ENCODE assay signal across 23 cellular contexts in the genomic region with DNA sequence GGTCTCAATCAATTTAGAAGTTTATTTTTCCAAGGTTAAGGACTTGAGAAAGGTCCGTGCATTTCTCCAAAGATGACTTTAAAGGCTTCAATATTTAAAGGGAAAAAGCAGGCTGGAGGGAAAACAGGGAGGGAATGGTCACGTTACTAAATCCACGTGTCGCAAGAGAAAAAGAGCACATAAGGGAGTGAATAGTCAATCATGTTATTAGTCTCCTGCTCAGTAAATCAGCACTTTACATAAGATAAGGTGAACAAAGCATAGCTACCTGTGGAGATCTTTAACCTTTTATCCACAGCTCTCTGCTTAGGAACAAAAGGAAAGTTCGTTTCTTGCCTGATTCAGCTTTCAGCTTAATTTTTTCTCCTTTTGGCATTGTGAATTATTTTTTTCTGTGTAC.
"Had no signal": no experiment of that assay in that cellular context is flagged by ENCODE, and none has a peak within 500 bp of the region (broad histone marks: within the 10 kb centered on the region; RNA-seq: fewer than 3 reads in every experiment).

No MANE protein-coding gene starts in this region.

- H3K27me3 Mint-ChIP-seq: T-cell had no signal

- H3K9me3 ChIP-seq: SK-N-SH had no signal

- H3K4me1 Mint-ChIP-seq: T-cell had no signal

- H3K9ac ChIP-seq: SK-N-SH had no signal

- H3K4me3 Mint-ChIP-seq: T-cell; T-helper 1 cell treated with Interleukin-12 subunit alpha and Interleukin-12 subunit beta and Interleukin-4 antibody, amounts not matched to agents 30 μg/mL and 1 μg/mL, for 36 hours had no signal

- H3K9me3 Mint-ChIP-seq: T-cell; T-helper 1 cell treated with Interleukin-12 subunit alpha and Interleukin-12 subunit beta and Interleukin-4 antibody, amounts not matched to agents 30 μg/mL and 1 μg/mL, for 36 hours had no signal

- H3K36me3 Mint-ChIP-seq: T-cell had no signal

- DNase-seq: KBM-7; MV-4-11; NCI-H1048; NCI-H1105; NCI-H1436 treated with DMSO at 0.1 percent for 48 hours; NCI-H187; NCI-H2029; NCI-H2081 treated with DMSO at 0.1 percent for 48 hours; NCI-H2171; NCI-H226; NCI-H446; NCI-H510A; NCI-H524 treated with DMSO at 0.1 percent for 48 hours; NK-92 treated with Interleukin-12 subunit alpha and Interleukin-12 subunit beta, amount 100 ng/mL, for 24 hours; PC-3; SHP77; SK-N-SH; SW 1271; T-cell had no signal

- H3K27ac ChIP-seq: HL-60, RWPE1 had no signal

- ATAC-seq: Panc1, PC-3, T-cell had no signal

- H3K27ac Mint-ChIP-seq: T-cell; T-helper 1 cell treated with Interleukin-12 subunit alpha and Interleukin-12 subunit beta and Interleukin-4 antibody, amounts not matched to agents 30 μg/mL and 1 μg/mL, for 36 hours had no signal
